In the genomic region with DNA sequence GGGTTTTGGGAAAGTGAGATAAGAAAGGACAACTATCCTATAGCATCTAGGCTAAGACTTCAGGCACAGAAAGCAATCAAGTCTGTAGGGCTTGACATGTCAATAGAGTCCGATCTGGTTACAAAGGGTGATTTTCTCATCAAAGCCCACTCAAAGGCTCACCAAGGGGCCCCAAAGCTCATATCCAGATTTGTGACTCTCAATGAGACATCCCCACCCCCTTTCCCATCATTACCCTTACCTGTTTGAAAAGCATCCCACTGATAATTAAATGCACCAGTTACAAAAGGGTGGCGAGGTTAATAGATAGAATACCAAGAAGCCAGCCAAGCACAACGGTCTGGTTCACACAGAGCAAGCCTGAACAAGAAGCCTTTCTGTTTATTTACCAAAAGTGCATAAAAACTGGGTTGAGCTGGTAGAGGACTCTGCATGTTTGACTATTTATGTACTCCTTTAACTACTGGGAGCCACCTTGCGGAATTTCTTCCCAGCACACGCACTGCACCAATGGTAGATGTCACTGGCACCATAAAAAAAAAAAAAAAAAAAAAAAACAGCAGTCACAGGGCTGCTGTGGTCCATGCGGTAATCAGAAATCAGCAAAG, we compare ENCODE assay signal across 11 cellular contexts. TPM values are rescaled to one million over a fixed set of nuclear protein-coding genes. Genes with fewer than 3 reads are reported as not detected.
A peak's percentile ranks its signal among the peaks of the same experiment; 100 is the strongest.
DNase-seq lines count a peak whose midpoint lies in the region; ATAC-seq, FAIRE-seq and TF ChIP-seq lines count a peak whose summit lies in the region.
"Had no signal": no experiment of that assay in that cellular context is flagged by ENCODE, and none has a peak within 500 bp of the region (broad histone marks: within the 10 kb centered on the region; RNA-seq: fewer than 3 reads in every experiment).

No MANE protein-coding gene starts in this region.

- peaks cover 37 to 58% (median 50%) of the 10 kb centered on the region in 10 experiments for H3K4me1 ChIP-seq in BLaER1 treated with 17β-estradiol and CSF1 and Interleukin-3, amounts not matched to agents 10 nM and 100 nM
- peaks cover 67% of the 10 kb centered on the region for H3K4me1 ChIP-seq in endothelial cell of umbilical vein (ENCODE audit: control insufficient read depth, extremely low read depth, insufficient read depth, low read length)

- H2AFZ ChIP-seq in endothelial cell of umbilical vein (ENCODE audit: low read depth, low read length): no peak overlapping the region

- peak overlapping the region; percentile 89 for H3K27ac Mint-ChIP-seq in osteocyte (ENCODE audit: unreplicated experiment)
- H3K27ac Mint-ChIP-seq: HFFc6, naive B cell, T-cell had no signal

- peaks cover 81% of the 10 kb centered on the region for H3K79me2 ChIP-seq in endothelial cell of umbilical vein (ENCODE audit: control insufficient read depth, insufficient read depth, low read length)

- H3K4me3 Mint-ChIP-seq in osteocyte (ENCODE audit: unreplicated experiment): peak overlapping the region; percentile 30
- H3K4me3 Mint-ChIP-seq: HFFc6, naive B cell, T-cell had no signal

- peaks cover 77% of the 10 kb centered on the region for H3K4me1 Mint-ChIP-seq in osteocyte (ENCODE audit: unreplicated experiment)

- H3K4me2 ChIP-seq in BLaER1 treated with 17β-estradiol and CSF1 and Interleukin-3, amounts not matched to agents 10 nM and 100 nM: peak overlapping the region in 9 of 11 experiments; percentile 18 to 100 (median 56); a peak in 10 of 22 replicates
- H3K4me2 ChIP-seq in endothelial cell of umbilical vein (ENCODE audit: insufficient read depth, low read length): peak overlapping the region; percentile 70

- DNase-seq in NCI-H345 (lab: John Stamatoyannopoulos, UW) (peak; percentile 74), endothelial cell of umbilical vein (ENCODE audit: low read depth, low spot score) (no peak), osteocyte (ENCODE audit: extremely low spot score, unreplicated experiment) (no peak), NCI-H1930 (lab: John Stamatoyannopoulos, UW) (no peak), left colon (no peak), NCI-H1436 (lab: John Stamatoyannopoulos, UW) (no peak)
- DNase-seq: HFFc6, naive B cell, T-cell had no signal

- H3K36me3 ChIP-seq in BLaER1 treated with 17β-estradiol and CSF1 and Interleukin-3, amounts not matched to agents 10 nM and 100 nM: peaks cover 0 to 31% (median 0%) of the 10 kb centered on the region in 11 experiments; a peak in 7 of 22 replicates
- H3K36me3 ChIP-seq in endothelial cell of umbilical vein (ENCODE audit: control insufficient read depth in 2 of 2, extremely low read depth in 1 of 2, insufficient read depth in 2 of 2, low read length in 2 of 2): peaks cover 4 to 10% of the 10 kb centered on the region in 2 experiments

- H3K27me3 ChIP-seq in BLaER1 treated with 17β-estradiol and CSF1 and Interleukin-3, amounts not matched to agents 10 nM and 100 nM: peaks cover 0 to 20% (median 14%) of the 10 kb centered on the region in 11 experiments; a peak in 18 of 22 replicates
- no peaks in the 10 kb centered on the region for H3K27me3 ChIP-seq in endothelial cell of umbilical vein (ENCODE audit: control insufficient read depth in 2 of 2, insufficient read depth in 2 of 2, low read length in 2 of 2)

- no peaks in the 10 kb centered on the region for H3K9me3 Mint-ChIP-seq in osteocyte (ENCODE audit: unreplicated experiment)
- H3K9me3 Mint-ChIP-seq: HFFc6, naive B cell, T-cell had no signal

- ATAC-seq in left colon: no peak
- no peak for ATAC-seq in GM18505 (IDR thresholded peaks at IDR 0.05; ENCODE audit: unreplicated experiment)
- ATAC-seq: T-cell had no signal

- no peak overlapping the region for H3K9ac ChIP-seq in BLaER1 treated with 17β-estradiol and CSF1 and Interleukin-3, amounts not matched to agents 10 nM and 100 nM
- H3K9ac ChIP-seq in endothelial cell of umbilical vein (replicated peaks; ENCODE audit: extremely low read depth, insufficient read depth, low read length): peak overlapping the region; percentile 65

- no peak overlapping the region for H3K27ac ChIP-seq in BLaER1 treated with 17β-estradiol and CSF1 and Interleukin-3, amounts not matched to agents 10 nM and 100 nM
- H3K27ac ChIP-seq in endothelial cell of umbilical vein (ENCODE audit: insufficient read depth, low read depth, low read length): peak overlapping the region; percentile 94

- no peaks in the 10 kb centered on the region for H3K27me3 Mint-ChIP-seq in osteocyte (ENCODE audit: unreplicated experiment)

- TF ChIP-seq POLR2A in endothelial cell of umbilical vein (IDR thresholded peaks at IDR 0.05; ENCODE audit: low read depth, low read length) (no peak), GM18505 (IDR thresholded peaks at IDR 0.05; ENCODE audit: borderline replicate concordance, extremely low read depth, insufficient read depth, insufficient read length) (no peak)

- H3K9me3 ChIP-seq in BLaER1 treated with 17β-estradiol and CSF1 and Interleukin-3, amounts not matched to agents 10 nM and 100 nM (replicated peaks in 1 of 11): no peaks in the 10 kb centered on the region
- H3K9me3 ChIP-seq in endothelial cell of umbilical vein (replicated peaks; ENCODE audit: control insufficient read depth, insufficient read depth, low read length): no peaks in the 10 kb centered on the region

- H3K9me1 ChIP-seq in endothelial cell of umbilical vein (replicated peaks; ENCODE audit: control insufficient read depth, extremely low read depth, insufficient read depth, low read length): no peaks in the 10 kb centered on the region

- intact Hi-C loops in endothelial cell of umbilical vein (cut with micrococcal nuclease) (loop anchor here (2.0 kb wide), 1 partner anchor 15 kb away; no protein-coding TSS in a partner anchor), left colon (cut with DNase I, micrococcal nuclease) (loop anchor here in 1 of 2 donors (10.0 kb wide), 1 partner anchor 113 kb away; no protein-coding TSS in a partner anchor)

- no peak for FAIRE-seq in endothelial cell of umbilical vein (lab: Jason Lieb, UNC)

- BruUV-seq in endothelial cell of umbilical vein (replicated peaks; lab: Mats Ljungman, UMichigan): no TSS peak

- dilution Hi-C loops in endothelial cell of umbilical vein (cut with MboI; ENCODE audit: extremely low pct_ligation_motif_present, low sequenced_read_pairs): no loop called here

- peaks cover 63% of the 10 kb centered on the region for H3K36me3 Mint-ChIP-seq in osteocyte (ENCODE audit: unreplicated experiment)
- H3K36me3 Mint-ChIP-seq: naive B cell, T-cell had no signal

- H3K4me3 ChIP-seq in BLaER1 treated with 17β-estradiol and CSF1 and Interleukin-3, amounts not matched to agents 10 nM and 100 nM: no peak overlapping the region
- H3K4me3 ChIP-seq in endothelial cell of umbilical vein (replicated peaks in 1 of 3; ENCODE audit: insufficient read depth in 1 of 3, low read depth in 1 of 3, low read length in 3 of 3): no peak overlapping the region

- POLR2A ChIA-PET in endothelial cell of umbilical vein (lab: Charles Lee): no interaction called here

- CTCF ChIA-PET in endothelial cell of umbilical vein (lab: Charles Lee): interaction anchor here (1.2 to 1.6 kb wide), 4 partner anchors 59 to 537 kb away, joined by 3 to 5 read pairs (median 4); no protein-coding TSS in a partner anchor

- TF ChIP-seq CTCF in endothelial cell of umbilical vein (IDR thresholded peaks at IDR 0.05; ENCODE audit: extremely low read depth in 1 of 2, insufficient read depth in 1 of 2, low read depth in 1 of 2, low read length in 2 of 2): no peak
- no peak for TF ChIP-seq CTCF in osteocyte (IDR thresholded peaks at IDR 0.05)

- peaks cover 0 to 80% (median 10%) of the 10 kb centered on the region in 11 experiments; a peak in 12 of 22 replicates for H4K20me1 ChIP-seq in BLaER1 treated with 17β-estradiol and CSF1 and Interleukin-3, amounts not matched to agents 10 nM and 100 nM
- no peaks in the 10 kb centered on the region for H4K20me1 ChIP-seq in endothelial cell of umbilical vein (replicated peaks; ENCODE audit: control insufficient read depth, extremely low read depth, insufficient read depth, low read length)

TF ChIP-seq in endothelial cell of umbilical vein, 7 proteins besides CTCF, POLR2A, EP300 and RAD21:
- TF ChIP-seq, protein P1, sequence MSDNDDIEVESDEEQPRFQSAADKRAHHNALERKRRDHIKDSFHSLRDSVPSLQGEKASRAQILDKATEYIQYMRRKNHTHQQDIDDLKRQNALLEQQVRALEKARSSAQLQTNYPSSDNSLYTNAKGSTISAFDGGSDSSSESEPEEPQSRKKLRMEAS (IDR thresholded peaks at IDR 0.05; ENCODE audit: insufficient read depth, insufficient read length): no peak
- TF ChIP-seq MYC (IDR thresholded peaks at IDR 0.05; ENCODE audit: low read depth, low read length) (no peak), FOS (IDR thresholded peaks at IDR 0.05; ENCODE audit: borderline replicate concordance, insufficient read depth, low read length) (no peak), EZH2 (IDR thresholded peaks at IDR 0.05; ENCODE audit: borderline replicate concordance, low read depth, low read length, severe bottlenecking) (no peak), POLR2AphosphoS5 (IDR thresholded peaks at IDR 0.05; ENCODE audit: insufficient read depth, low read depth, low read length) (no peak), JUN (IDR thresholded peaks at IDR 0.05; ENCODE audit: borderline replicate concordance, insufficient read depth, insufficient read length, low read depth) (no peak), GATA2 (IDR thresholded peaks at IDR 0.05; ENCODE audit: insufficient read depth, insufficient read length, low read depth, low read length) (no peak)
TF ChIP-seq in endothelial cell of umbilical vein: peak in this region for 0.

RNA-seq across cellular contexts. Expression of a gene that starts 6.1 kb away (rescaled TPM):
- 31.7 and 37.0 TPM in 2 replicates for total RNA-seq in endothelial cell of umbilical vein
- 12.9 and 19.7 TPM in 2 replicates for polyA plus RNA-seq in endothelial cell of umbilical vein
- 9.4 and 9.5 TPM in 2 replicates for polyA plus RNA-seq in endothelial cell of umbilical vein (2011; cell fraction: cytosol; rRNA removed)
- polyA plus RNA-seq in endothelial cell of umbilical vein (2011; cell fraction: nucleus; rRNA removed): 77.1 and 97.3 TPM in 2 replicates
- polyA plus RNA-seq in endothelial cell of umbilical vein (2012): 32.6 and 33.6 TPM in 2 replicates
- 82.6 and 94.6 TPM in 2 replicates for polyA minus RNA-seq in endothelial cell of umbilical vein
- polyA minus RNA-seq in endothelial cell of umbilical vein (2011; cell fraction: cytosol; rRNA and poly(A)+ RNA removed): 2.4 TPM
- polyA minus RNA-seq in endothelial cell of umbilical vein (2011; cell fraction: nucleus; rRNA and poly(A)+ RNA removed): 94.2 and 172 TPM in 2 replicates
- total RNA-seq in osteocyte: 246 and 254 TPM in 2 replicates
- 100 to 1,000 TPM in 1 of 2 donors, 10 to 100 TPM in 1; 78.8 to 170 TPM for total RNA-seq in left colon
